ENCODE assay signal across 8 cellular contexts in genomic region chr6:131951576-131952230, GRCh38. TPM values are rescaled to one million over a fixed set of nuclear protein-coding genes. Genes with fewer than 3 reads are reported as not detected.
DNase-seq lines count a peak whose midpoint lies in the region; ATAC-seq and TF ChIP-seq lines count a peak whose summit lies in the region.

No MANE protein-coding gene starts in this region.

- H3K9me3 ChIP-seq in BLaER1 treated with 17β-estradiol and CSF1 and Interleukin-3, amounts not matched to agents 10 nM and 100 nM (replicated peaks in 1 of 11) = no peaks in the 10 kb centered on the region
- H3K9me3 ChIP-seq in Peyer's patch (no peaks in the 10 kb centered on the region), esophagus muscularis mucosa (no peaks in the 10 kb centered on the region), ovary (no peaks in the 10 kb centered on the region), WERI-Rb-1 (ENCODE audit: severe bottlenecking) (no peaks in the 10 kb centered on the region)

- no peak for ATAC-seq in HG02981 (IDR thresholded peaks at IDR 0.05; ENCODE audit: unreplicated experiment)
- no peak for ATAC-seq in HG03280 (IDR thresholded peaks at IDR 0.05; ENCODE audit: unreplicated experiment)

- POLR2A ChIA-PET in GM10248 (lab: Yijun Ruan, JAX) = no interaction called here

- intact Hi-C loops in esophagus muscularis mucosa (cut with DNase I) (loop anchor here (2.0 to 5.0 kb wide), 2 partner anchors 69 to 246 kb away; no protein-coding TSS in a partner anchor), ovary (cut with DNase I) (no loop called here)

- no peaks in the 10 kb centered on the region for H3K36me3 ChIP-seq in BLaER1 treated with 17β-estradiol and CSF1 and Interleukin-3, amounts not matched to agents 10 nM and 100 nM
- no peaks in the 10 kb centered on the region for H3K36me3 ChIP-seq in Peyer's patch
- H3K36me3 ChIP-seq in esophagus muscularis mucosa = peaks cover 0 to 25% (median 20%) of the 10 kb centered on the region in 4 donors
- no peaks in the 10 kb centered on the region for H3K36me3 ChIP-seq in ovary
- no peaks in the 10 kb centered on the region for H3K36me3 ChIP-seq in WERI-Rb-1

- no peak for TF ChIP-seq CTCF in Peyer's patch (IDR thresholded peaks at IDR 0.05)
- TF ChIP-seq CTCF in esophagus muscularis mucosa (IDR thresholded peaks at IDR 0.05) = no peak
- TF ChIP-seq CTCF in ovary (IDR thresholded peaks at IDR 0.05) = no peak
- TF ChIP-seq CTCF in GM10248 (IDR thresholded peaks at IDR 0.05; ENCODE audit: control extremely low read depth, extremely low read depth, low read depth, missing control alignments) = no peak
- no peak for TF ChIP-seq CTCF in WERI-Rb-1 (IDR thresholded peaks at IDR 0.05; ENCODE audit: low read depth, low read length)

- H3K4me3 ChIP-seq in BLaER1 treated with 17β-estradiol and CSF1 and Interleukin-3, amounts not matched to agents 10 nM and 100 nM = peak overlapping the region; percentile 69 to 77 (median 72); a peak in 18 of 20 replicates
- H3K4me3 ChIP-seq in Peyer's patch = peak overlapping the region in 3 of 4 donors; percentile 48 to 85 (median 83)
- peak overlapping the region; percentile 86 to 94 (median 90) for H3K4me3 ChIP-seq in esophagus muscularis mucosa
- H3K4me3 ChIP-seq in ovary = peak overlapping the region; percentile 80
- no peak overlapping the region for H3K4me3 ChIP-seq in WERI-Rb-1 (ENCODE audit: low read depth, low read length)

- peak overlapping the region; percentile 83 to 99 (median 95); a peak in 21 of 22 replicates for H3K4me2 ChIP-seq in BLaER1 treated with 17β-estradiol and CSF1 and Interleukin-3, amounts not matched to agents 10 nM and 100 nM

- WGBS in esophagus muscularis mucosa = 19% methylated on average over 8 of the region's 8 CpGs
- 23 to 27% (median 24%) methylated on average over 8 of the region's 8 CpGs for WGBS in ovary, 3 donors

- peaks cover 4 to 9% (median 7%) of the 10 kb centered on the region in 10 experiments; a peak in 13 of 20 replicates for H3K4me1 ChIP-seq in BLaER1 treated with 17β-estradiol and CSF1 and Interleukin-3, amounts not matched to agents 10 nM and 100 nM
- H3K4me1 ChIP-seq in Peyer's patch (no peaks in the 10 kb centered on the region), esophagus muscularis mucosa (peaks cover 16 to 57% (median 48%) of the 10 kb centered on the region in 4 donors), ovary (ENCODE audit: insufficient read depth) (peaks cover 7% of the 10 kb centered on the region)

- no peak overlapping the region for H3K27ac ChIP-seq in BLaER1 treated with 17β-estradiol and CSF1 and Interleukin-3, amounts not matched to agents 10 nM and 100 nM
- H3K27ac ChIP-seq in Peyer's patch (peak overlapping the region; percentile 45 to 95 (median 76)), esophagus muscularis mucosa (replicated peaks in 1 of 4) (peak overlapping the region; percentile 96 to 97 (median 97)), ovary (peak overlapping the region in 1 of 2 donors; percentile 90), WERI-Rb-1 (no peak overlapping the region)

- CTCF ChIA-PET in GM10248 (lab: Yijun Ruan, JAX) = no interaction called here

- TF ChIP-seq POLR2A in Peyer's patch (IDR thresholded peaks at IDR 0.05) (no peak), esophagus muscularis mucosa (IDR thresholded peaks at IDR 0.05; ENCODE audit: low read depth) (no peak), ovary (IDR thresholded peaks at IDR 0.05) (no peak)

- TF ChIP-seq EP300 in esophagus muscularis mucosa (IDR thresholded peaks at IDR 0.05) (no peak), ovary (IDR thresholded peaks at IDR 0.05) (no peak)

- peaks cover 0 to 5% (median 0%) of the 10 kb centered on the region in 11 experiments; a peak in 1 of 22 replicates for H4K20me1 ChIP-seq in BLaER1 treated with 17β-estradiol and CSF1 and Interleukin-3, amounts not matched to agents 10 nM and 100 nM

- peak overlapping the region in 2 of 11 experiments; percentile 71 to 78; a peak in 2 of 22 replicates for H3K9ac ChIP-seq in BLaER1 treated with 17β-estradiol and CSF1 and Interleukin-3, amounts not matched to agents 10 nM and 100 nM

- peaks cover 37 to 62% (median 43%) of the 10 kb centered on the region in 11 experiments for H3K27me3 ChIP-seq in BLaER1 treated with 17β-estradiol and CSF1 and Interleukin-3, amounts not matched to agents 10 nM and 100 nM
- no peaks in the 10 kb centered on the region for H3K27me3 ChIP-seq in Peyer's patch
- H3K27me3 ChIP-seq in esophagus muscularis mucosa = no peaks in the 10 kb centered on the region
- H3K27me3 ChIP-seq in ovary = no peaks in the 10 kb centered on the region
- peaks cover 89% of the 10 kb centered on the region for H3K27me3 ChIP-seq in WERI-Rb-1 (ENCODE audit: insufficient read depth, low read depth, severe bottlenecking)

- DNase-seq in Peyer's patch = no peak
- no peak for DNase-seq in esophagus muscularis mucosa (ENCODE audit: extremely low spot score)
- DNase-seq in ovary = no peak
- no peak for DNase-seq in GM10248 (ENCODE audit: extremely low spot score)
- DNase-seq in WERI-Rb-1 = no peak

RNA-seq across cellular contexts. Expression of gene CCN2, which starts 0.5 kb away (rescaled TPM):
- 100 to 1,000 TPM in 1 of 4 donors, 10 to 100 TPM in 3; 28.7 to 262 (median 72.2) TPM for total RNA-seq in Peyer's patch
- total RNA-seq in esophagus muscularis mucosa = 100 to 1,000 TPM; 418 to 749 (median 509) TPM
- 10 to 100 TPM; 18.3 to 88.0 (median 52.8) TPM for total RNA-seq in ovary
- polyA plus RNA-seq in ovary = 100 to 1,000 TPM in 1 of 2 donors, 10 to 100 TPM in 1; 74.2 to 191 TPM

Comparison
In these comparisons a context has a peak if more than half of its experiments do, and no peak if none do; other contexts are left out.
1. H3K27ac ChIP-seq: peak in Peyer's patch (4 of 4) and esophagus muscularis mucosa (4 of 4); none in BLaER1 treated with 17β-estradiol and CSF1 and Interleukin-3, amounts not matched to agents 10 nM and 100 nM (0 of 11) and WERI-Rb-1 (single experiment).